ENCODE assay signal across 30 cellular contexts in the genomic region with DNA sequence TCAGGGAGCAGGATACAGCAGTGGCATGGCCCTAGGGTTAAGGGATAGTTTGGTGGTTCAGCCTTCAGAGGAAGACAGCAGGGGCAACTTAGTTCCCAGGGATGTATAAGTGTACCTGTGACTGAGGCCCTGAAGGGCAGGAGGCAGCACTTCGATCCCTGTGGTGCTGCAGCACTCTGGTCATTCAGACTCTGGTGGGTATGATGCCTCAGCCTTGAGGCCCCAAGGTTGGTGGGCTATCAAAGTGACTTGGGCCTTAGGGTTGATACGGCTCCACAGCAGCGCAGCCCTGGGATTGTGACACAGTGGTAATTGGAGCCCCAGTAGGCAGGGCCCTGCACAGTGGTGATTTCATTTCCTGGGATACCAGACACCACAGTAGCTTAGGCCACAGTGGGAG.
"Had no signal": no experiment of that assay in that cellular context is flagged by ENCODE, and none has a peak within 500 bp of the region (broad histone marks: within the 10 kb centered on the region; RNA-seq: fewer than 3 reads in every experiment).

No MANE protein-coding gene starts in this region.

- H3K9me3 ChIP-seq: lower lobe of right lung, neutrophil, right atrium auricular region, right lobe of liver had no signal

- ATAC-seq: left cardiac atrium, left lobe of liver, natural killer cell had no signal

- H3K9ac ChIP-seq: neural progenitor cell, parathyroid adenoma had no signal

- H3K36me3 ChIP-seq: lower lobe of right lung, neural progenitor cell, neutrophil, right atrium auricular region, right lobe of liver, tibial nerve, upper lobe of left lung had no signal

- H3K27ac ChIP-seq: lower lobe of right lung, neural progenitor cell, neutrophil, parathyroid adenoma, right atrium auricular region, right lobe of liver, tibial nerve, upper lobe of left lung had no signal

- H3K4me2 ChIP-seq: neural progenitor cell, smooth muscle cell had no signal

- H3K4me1 ChIP-seq: lower lobe of right lung, neural progenitor cell, parathyroid adenoma, right atrium auricular region, right lobe of liver, tibial nerve, upper lobe of left lung had no signal

- H3K4me1 Mint-ChIP-seq: mesothelial cell of epicardium; naive B cell; natural killer cell; nephron progenitor cell; neural progenitor cell; stimulated activated effector memory CD8-positive, alpha-beta T cell treated with anti-CD3 and anti-CD28 coated beads, Interleukin-12 subunit alpha, Interleukin-12 subunit beta, amount 100 ng/mL, for 72 hours had no signal

- H3K27me3 ChIP-seq: neural progenitor cell, neutrophil, right atrium auricular region, right lobe of liver, tibial nerve, upper lobe of left lung had no signal

- H3K27ac Mint-ChIP-seq: mesothelial cell of epicardium; naive B cell; natural killer cell; nephron progenitor cell; neural progenitor cell; progenitor cell of endocrine pancreas; stimulated activated effector memory CD8-positive, alpha-beta T cell treated with anti-CD3 and anti-CD28 coated beads, Interleukin-12 subunit alpha, Interleukin-12 subunit beta, amount 100 ng/mL, for 72 hours; stimulated activated naive CD8-positive, alpha-beta T cell treated with anti-CD3 and anti-CD28 coated beads, Interleukin-15, Interleukin-2, amounts not matched to agents 100 ng/mL and 50 ng/mL, for 24 hours had no signal

- DNase-seq: head of caudate nucleus; hippocampal formation; kidney glomerular epithelial cell; left cardiac atrium; lower lobe of right lung; mammary epithelial cell; mesenchymal stem cell; naive B cell; natural killer cell; nephron progenitor cell; occipital lobe; right lobe of liver; stimulated activated CD4-positive, alpha-beta T cell treated with anti-CD3 and anti-CD28 coated beads, Interleukin-12 subunit alpha, Interleukin-12 subunit beta, amount 100 ng/mL, for 4 hours; stimulated activated CD4-positive, alpha-beta T cell treated with anti-CD3 and anti-CD28 coated beads, Interleukin-15, amount 100 ng/mL, for 24 hours; stimulated activated CD4-positive, alpha-beta T cell treated with anti-CD3 and anti-CD28 coated beads, Interleukin-2, amount 100 ng/mL, for 24 hours; stimulated activated CD4-positive, alpha-beta T cell treated with anti-CD3 and anti-CD28 coated beads, Interleukin-4, amount 100 ng/mL, for 1 hour; stimulated activated naive CD4-positive, alpha-beta T cell; substantia nigra; upper lobe of left lung had no signal

- H3K36me3 Mint-ChIP-seq: naive B cell; neural progenitor cell; stimulated activated effector memory CD8-positive, alpha-beta T cell treated with anti-CD3 and anti-CD28 coated beads, Interleukin-12 subunit alpha, Interleukin-12 subunit beta, amount 100 ng/mL, for 72 hours had no signal

- H2AFZ ChIP-seq: neural progenitor cell, parathyroid adenoma had no signal

- H3K79me2 ChIP-seq: parathyroid adenoma had no signal

- H3K4me3 Mint-ChIP-seq: mesothelial cell of epicardium; naive B cell; natural killer cell; nephron progenitor cell; neural progenitor cell; stimulated activated effector memory CD8-positive, alpha-beta T cell treated with anti-CD3 and anti-CD28 coated beads, Interleukin-12 subunit alpha, Interleukin-12 subunit beta, amount 100 ng/mL, for 72 hours; stimulated activated naive CD8-positive, alpha-beta T cell treated with anti-CD3 and anti-CD28 coated beads, Interleukin-15, Interleukin-2, amounts not matched to agents 100 ng/mL and 50 ng/mL, for 24 hours had no signal

- H3K27me3 Mint-ChIP-seq: naive B cell; progenitor cell of endocrine pancreas; stimulated activated naive CD8-positive, alpha-beta T cell treated with anti-CD3 and anti-CD28 coated beads, Interleukin-15, Interleukin-2, amounts not matched to agents 100 ng/mL and 50 ng/mL, for 24 hours had no signal

- H3K4me3 ChIP-seq: lower lobe of right lung, neural progenitor cell, right atrium auricular region, right lobe of liver, smooth muscle cell, tibial nerve, upper lobe of left lung had no signal
